ENCODE assay signal across 1 cellular context in the genomic region with DNA sequence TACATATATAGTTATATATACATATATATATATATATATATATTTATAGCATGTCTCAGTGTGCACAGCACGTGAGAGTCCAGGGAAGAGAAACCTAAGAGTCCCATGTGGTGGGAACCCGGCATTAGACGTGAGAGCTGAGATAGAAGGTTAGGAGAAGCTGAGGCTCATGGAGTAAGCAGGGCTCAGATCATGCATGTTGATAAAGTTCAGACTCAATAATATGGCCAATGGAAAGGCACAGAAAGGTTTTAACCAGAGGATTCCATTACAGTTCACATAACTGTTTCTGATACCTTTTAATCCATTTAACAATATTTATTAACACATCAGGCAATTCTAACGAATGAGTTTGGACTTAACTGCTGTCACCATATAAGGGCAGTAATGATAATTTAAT.
A peak's percentile ranks its signal among the peaks of the same experiment; 100 is the strongest.
TF ChIP-seq lines count a peak whose summit lies in the region.

No MANE protein-coding gene starts in this region.

TF ChIP-seq in K562, 482 proteins besides CTCF, POLR2A, EP300 and RAD21 (continued from another document and continues in another):
- TF ChIP-seq IRF1 (CRISPR knock-in tag; IDR thresholded peaks at IDR 0.05; ENCODE audit: borderline replicate concordance), result no peak
- TF ChIP-seq RNF219 (CRISPR knock-in tag; IDR thresholded peaks at IDR 0.05), result 0 out of 2 replicates have a peak, but pooled peaks have one; percentile 12
- no peak for TF ChIP-seq ZNF165 (CRISPR knock-in tag; IDR thresholded peaks at IDR 0.05; ENCODE audit: borderline replicate concordance)
- TF ChIP-seq GABPA (tag; conservative IDR thresholded peaks at IDR 0.05; ENCODE audit: low read depth), result no peak
- TF ChIP-seq, protein P1, sequence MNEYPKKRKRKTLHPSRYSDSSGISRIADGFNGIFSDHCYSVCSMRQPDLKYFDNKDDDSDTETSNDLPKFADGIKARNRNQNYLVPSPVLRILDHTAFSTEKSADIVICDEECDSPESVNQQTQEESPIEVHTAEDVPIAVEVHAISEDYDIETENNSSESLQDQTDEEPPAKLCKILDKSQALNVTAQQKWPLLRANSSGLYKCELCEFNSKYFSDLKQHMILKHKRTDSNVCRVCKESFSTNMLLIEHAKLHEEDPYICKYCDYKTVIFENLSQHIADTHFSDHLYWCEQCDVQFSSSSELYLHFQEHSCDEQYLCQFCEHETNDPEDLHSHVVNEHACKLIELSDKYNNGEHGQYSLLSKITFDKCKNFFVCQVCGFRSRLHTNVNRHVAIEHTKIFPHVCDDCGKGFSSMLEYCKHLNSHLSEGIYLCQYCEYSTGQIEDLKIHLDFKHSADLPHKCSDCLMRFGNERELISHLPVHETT (CRISPR knock-in tag; conservative IDR thresholded peaks at IDR 0.05 in 1 of 2, IDR thresholded peaks at IDR 0.05 in 1 of 2), result peak in 1 of 2 experiments; percentile 63; a peak in 1 of 4 replicates
- no peak for TF ChIP-seq RBM34 (IDR thresholded peaks at IDR 0.05; ENCODE audit: borderline replicate concordance, insufficient read depth, low read length)
- TF ChIP-seq POLR2H (tag; IDR thresholded peaks at IDR 0.05; ENCODE audit: low read depth), result no peak
- no peak for TF ChIP-seq ZNF134 (CRISPR knock-in tag; conservative IDR thresholded peaks at IDR 0.05)
- TF ChIP-seq NUFIP1 (IDR thresholded peaks at IDR 0.05; ENCODE audit: partially characterized antibody), result no peak
- no peak for TF ChIP-seq SMARCB1 (IDR thresholded peaks at IDR 0.05; ENCODE audit: insufficient read length, low read depth)
- TF ChIP-seq ADNP (tag; IDR thresholded peaks at IDR 0.05), result no peak
- TF ChIP-seq CBX5 (IDR thresholded peaks at IDR 0.05; ENCODE audit: borderline replicate concordance, low read depth), result no peak
- TF ChIP-seq ZNF12 (CRISPR knock-in tag; IDR thresholded peaks at IDR 0.05), result no peak
- no peak for TF ChIP-seq ZNF668 (CRISPR knock-in tag; IDR thresholded peaks at IDR 0.05)
- TF ChIP-seq NCOA2 (IDR thresholded peaks at IDR 0.05; ENCODE audit: partially characterized antibody in 2 of 2), result no peak
- TF ChIP-seq ZNF780A (CRISPR knock-in tag; IDR thresholded peaks at IDR 0.05), result no peak
- TF ChIP-seq PTRF (tag; IDR thresholded peaks at IDR 0.05), result peak; percentile 81
- TF ChIP-seq RCOR1 (IDR thresholded peaks at IDR 0.05; ENCODE audit: borderline replicate concordance in 1 of 2, low read depth in 2 of 2, low read length in 2 of 2), result no peak
- TF ChIP-seq NR2C1 (IDR thresholded peaks at IDR 0.05), result no peak
- TF ChIP-seq NR2C1 (tag; IDR thresholded peaks at IDR 0.05), result peak; percentile 6; the same call in 1 of the 2 replicates
- TF ChIP-seq RBFOX2 (IDR thresholded peaks at IDR 0.05; ENCODE audit: low read depth, low read length), result no peak
- TF ChIP-seq GATAD2A (IDR thresholded peaks at IDR 0.05), result no peak
- no peak for TF ChIP-seq SIN3B (IDR thresholded peaks at IDR 0.05; ENCODE audit: low read depth)
- TF ChIP-seq ZNF584 (CRISPR knock-in tag; IDR thresholded peaks at IDR 0.05; ENCODE audit: low read depth), result no peak
- TF ChIP-seq, protein P2, sequence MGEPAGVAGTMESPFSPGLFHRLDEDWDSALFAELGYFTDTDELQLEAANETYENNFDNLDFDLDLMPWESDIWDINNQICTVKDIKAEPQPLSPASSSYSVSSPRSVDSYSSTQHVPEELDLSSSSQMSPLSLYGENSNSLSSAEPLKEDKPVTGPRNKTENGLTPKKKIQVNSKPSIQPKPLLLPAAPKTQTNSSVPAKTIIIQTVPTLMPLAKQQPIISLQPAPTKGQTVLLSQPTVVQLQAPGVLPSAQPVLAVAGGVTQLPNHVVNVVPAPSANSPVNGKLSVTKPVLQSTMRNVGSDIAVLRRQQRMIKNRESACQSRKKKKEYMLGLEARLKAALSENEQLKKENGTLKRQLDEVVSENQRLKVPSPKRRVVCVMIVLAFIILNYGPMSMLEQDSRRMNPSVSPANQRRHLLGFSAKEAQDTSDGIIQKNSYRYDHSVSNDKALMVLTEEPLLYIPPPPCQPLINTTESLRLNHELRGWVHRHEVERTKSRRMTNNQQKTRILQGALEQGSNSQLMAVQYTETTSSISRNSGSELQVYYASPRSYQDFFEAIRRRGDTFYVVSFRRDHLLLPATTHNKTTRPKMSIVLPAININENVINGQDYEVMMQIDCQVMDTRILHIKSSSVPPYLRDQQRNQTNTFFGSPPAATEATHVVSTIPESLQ (CRISPR knock-in tag; IDR thresholded peaks at IDR 0.05), result no peak
- no peak for TF ChIP-seq SMARCC2 (IDR thresholded peaks at IDR 0.05; ENCODE audit: low read depth)
- TF ChIP-seq TEAD1 (CRISPR knock-in tag; IDR thresholded peaks at IDR 0.05), result peak in 1 of 2 experiments; percentile 73; a peak in 1 of 4 replicates
- TF ChIP-seq CSDE1 (IDR thresholded peaks at IDR 0.05), result no peak
- TF ChIP-seq ZNF518B (CRISPR knock-in tag; IDR thresholded peaks at IDR 0.05), result no peak
- no peak for TF ChIP-seq SMC3 (conservative IDR thresholded peaks at IDR 0.05; ENCODE audit: insufficient read depth, low read depth, low read length)
- no peak for TF ChIP-seq CBFA2T3 (IDR thresholded peaks at IDR 0.05)
- TF ChIP-seq, protein P3, sequence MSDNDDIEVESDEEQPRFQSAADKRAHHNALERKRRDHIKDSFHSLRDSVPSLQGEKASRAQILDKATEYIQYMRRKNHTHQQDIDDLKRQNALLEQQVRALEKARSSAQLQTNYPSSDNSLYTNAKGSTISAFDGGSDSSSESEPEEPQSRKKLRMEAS (CRISPR knock-in tag; IDR thresholded peaks at IDR 0.05), result no peak
- no peak for TF ChIP-seq ZNF586 (CRISPR knock-in tag; conservative IDR thresholded peaks at IDR 0.05)
- no peak for TF ChIP-seq SNRNP70 (optimal IDR thresholded peaks at IDR 0.05; ENCODE audit: low read depth, low read length)
- TF ChIP-seq, protein P4, sequence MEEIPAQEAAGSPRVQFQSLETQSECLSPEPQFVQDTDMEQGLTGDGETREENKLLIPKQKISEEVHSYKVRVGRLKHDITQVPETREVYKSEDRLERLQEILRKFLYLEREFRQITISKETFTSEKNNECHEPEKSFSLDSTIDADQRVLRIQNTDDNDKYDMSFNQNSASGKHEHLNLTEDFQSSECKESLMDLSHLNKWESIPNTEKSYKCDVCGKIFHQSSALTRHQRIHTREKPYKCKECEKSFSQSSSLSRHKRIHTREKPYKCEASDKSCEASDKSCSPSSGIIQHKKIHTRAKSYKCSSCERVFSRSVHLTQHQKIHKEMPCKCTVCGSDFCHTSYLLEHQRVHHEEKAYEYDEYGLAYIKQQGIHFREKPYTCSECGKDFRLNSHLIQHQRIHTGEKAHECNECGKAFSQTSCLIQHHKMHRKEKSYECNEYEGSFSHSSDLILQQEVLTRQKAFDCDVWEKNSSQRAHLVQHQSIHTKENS (CRISPR knock-in tag; IDR thresholded peaks at IDR 0.05), result no peak
- TF ChIP-seq HDAC1 (IDR thresholded peaks at IDR 0.05), result no peak
- no peak for TF ChIP-seq RBM25 (IDR thresholded peaks at IDR 0.05; ENCODE audit: low read depth, low read length, severe bottlenecking)
- TF ChIP-seq ILK (tag; IDR thresholded peaks at IDR 0.05; ENCODE audit: borderline replicate concordance, low read depth), result 0 out of 2 replicates have a peak, but pooled peaks have one; percentile 39
- TF ChIP-seq ZNF740 (CRISPR knock-in tag; IDR thresholded peaks at IDR 0.05), result no peak
- 0 out of 4 replicates have a peak, but pooled peaks of 1 of the 2 experiments have one; percentile 14 for TF ChIP-seq ZNF740 (tag; IDR thresholded peaks at IDR 0.05)
- no peak for TF ChIP-seq NEUROD1 (IDR thresholded peaks at IDR 0.05; ENCODE audit: borderline replicate concordance, low read depth, low read length, partially characterized antibody)
- no peak for TF ChIP-seq TRIM28 (IDR thresholded peaks at IDR 0.05)
- no peak for TF ChIP-seq SPI1 (IDR thresholded peaks at IDR 0.05; ENCODE audit: borderline replicate concordance, low read depth, low read length)
- TF ChIP-seq ELK3 (CRISPR knock-in tag; IDR thresholded peaks at IDR 0.05), result no peak
- no peak for TF ChIP-seq HNRNPUL1 (IDR thresholded peaks at IDR 0.05; ENCODE audit: low read length)
- TF ChIP-seq HNRNPK (IDR thresholded peaks at IDR 0.05; ENCODE audit: low read depth, low read length, poor library complexity, severe bottlenecking), result no peak
- no peak for TF ChIP-seq MAFF (IDR thresholded peaks at IDR 0.05; ENCODE audit: low read length)
- TF ChIP-seq ETV1 (tag; conservative IDR thresholded peaks at IDR 0.05; ENCODE audit: low read depth), result no peak
- TF ChIP-seq ZNF589 (CRISPR knock-in tag; IDR thresholded peaks at IDR 0.05; ENCODE audit: low read depth), result 0 out of 2 replicates have a peak, but pooled peaks have one; percentile 16
- TF ChIP-seq NFE2L1 (tag; IDR thresholded peaks at IDR 0.05; ENCODE audit: borderline replicate concordance, low read depth), result no peak
